Comparison of ENCODE assay signal across 15 cellular contexts in genomic region chr1:27879374-27880082, GRCh38. TPM values are rescaled to one million over a fixed set of nuclear protein-coding genes. Genes with fewer than 3 reads are reported as not detected.
A peak's percentile ranks its signal among the peaks of the same experiment; 100 is the strongest.
DNase-seq lines count a peak whose midpoint lies in the region; ATAC-seq lines count a peak whose summit lies in the region.
"Had no signal": no experiment of that assay in that cellular context is flagged by ENCODE, and none has a peak within 500 bp of the region (broad histone marks: within the 10 kb centered on the region; RNA-seq: fewer than 3 reads in every experiment).

No MANE protein-coding gene starts in this region.

- no peak for DNase-seq in T-helper 1 cell
- peak; percentile 75 to 79 for DNase-seq in SJCRH30
- DNase-seq in naive thymus-derived CD4-positive, alpha-beta T cell: no peak
- no peak for DNase-seq in NCI-H1694 (lab: John Stamatoyannopoulos, UW)
- DNase-seq: gastrocnemius medialis; lower lobe of right lung; NCI-H187; NCI-H510A; stimulated activated naive CD4-positive, alpha-beta T cell treated with Interleukin-2 at 50 U/mL for 16 hours; uterus had no signal

- ATAC-seq in naive thymus-derived CD4-positive, alpha-beta T cell: no peak
- ATAC-seq in HG03469 (IDR thresholded peaks at IDR 0.05; ENCODE audit: unreplicated experiment): no peak
- ATAC-seq: activated CD4-positive, CD25-positive, alpha-beta regulatory T cell treated with anti-CD3 and anti-CD28 coated beads, Interleukin-2, amount 50 U/mL, for 24 hours; gastrocnemius medialis; lower lobe of right lung had no signal

- peaks cover 32% of the 10 kb centered on the region for H3K4me1 ChIP-seq in SJCRH30
- peaks cover 9 to 11% of the 10 kb centered on the region in 2 donors for H3K4me1 ChIP-seq in naive thymus-derived CD4-positive, alpha-beta T cell (ENCODE audit: control insufficient read depth in 2 of 2, insufficient read depth in 2 of 2, low read length in 2 of 2)
- H3K4me1 ChIP-seq: gastrocnemius medialis, uterus had no signal

- peak overlapping the region; percentile 0 for H3K27ac Mint-ChIP-seq in T-helper 1 cell treated with Interleukin-12 subunit alpha and Interleukin-12 subunit beta and Interleukin-4 antibody, amounts not matched to agents 30 μg/mL and 1 μg/mL, for 36 hours
- H3K27ac Mint-ChIP-seq in naive thymus-derived CD4-positive, alpha-beta T cell: peak overlapping the region in 8 of 9 donors; percentile 19 to 82 (median 60)

- H3K27me3 ChIP-seq in SJCRH30: no peaks in the 10 kb centered on the region
- no peaks in the 10 kb centered on the region for H3K27me3 ChIP-seq in naive thymus-derived CD4-positive, alpha-beta T cell (ENCODE audit: control insufficient read depth in 2 of 2, insufficient read depth in 2 of 2, low read length in 2 of 2)
- H3K27me3 ChIP-seq: gastrocnemius medialis, uterus had no signal

- H3K36me3 Mint-ChIP-seq in T-helper 1 cell treated with Interleukin-12 subunit alpha and Interleukin-12 subunit beta and Interleukin-4 antibody, amounts not matched to agents 30 μg/mL and 1 μg/mL, for 36 hours (ENCODE audit: low read depth): peaks cover 50% of the 10 kb centered on the region
- peaks cover 5 to 52% (median 29%) of the 10 kb centered on the region in 5 donors for H3K36me3 Mint-ChIP-seq in naive thymus-derived CD4-positive, alpha-beta T cell

- no peaks in the 10 kb centered on the region for H3K36me3 ChIP-seq in SJCRH30
- H3K36me3 ChIP-seq in naive thymus-derived CD4-positive, alpha-beta T cell (ENCODE audit: control insufficient read depth in 2 of 3, insufficient read depth in 3 of 3, low read length in 3 of 3): peaks cover 0 to 79% (median 13%) of the 10 kb centered on the region in 3 experiments
- H3K36me3 ChIP-seq: gastrocnemius medialis, uterus had no signal

- intact Hi-C loops in naive thymus-derived CD4-positive, alpha-beta T cell (cut with micrococcal nuclease): no loop called here

- peak overlapping the region; percentile 88 for H3K27ac ChIP-seq in SJCRH30
- peak overlapping the region; percentile 4 for H3K27ac ChIP-seq in naive thymus-derived CD4-positive, alpha-beta T cell (ENCODE audit: low read depth, low read length)
- H3K27ac ChIP-seq: gastrocnemius medialis, lower lobe of right lung, uterus had no signal

- H3K9me3 ChIP-seq in SJCRH30 (replicated peaks): no peaks in the 10 kb centered on the region
- H3K9me3 ChIP-seq in naive thymus-derived CD4-positive, alpha-beta T cell (ENCODE audit: control insufficient read depth in 2 of 3, low read length in 3 of 3): no peaks in the 10 kb centered on the region
- H3K9me3 ChIP-seq: gastrocnemius medialis, lower lobe of right lung, uterus had no signal

- H3K27me3 Mint-ChIP-seq in T-helper 1 cell treated with Interleukin-12 subunit alpha and Interleukin-12 subunit beta and Interleukin-4 antibody, amounts not matched to agents 30 μg/mL and 1 μg/mL, for 36 hours (ENCODE audit: low read depth): no peaks in the 10 kb centered on the region
- no peaks in the 10 kb centered on the region for H3K27me3 Mint-ChIP-seq in naive thymus-derived CD4-positive, alpha-beta T cell

- no peaks in the 10 kb centered on the region for H3K9me3 Mint-ChIP-seq in T-helper 1 cell treated with Interleukin-12 subunit alpha and Interleukin-12 subunit beta and Interleukin-4 antibody, amounts not matched to agents 30 μg/mL and 1 μg/mL, for 36 hours
- no peaks in the 10 kb centered on the region for H3K9me3 Mint-ChIP-seq in naive thymus-derived CD4-positive, alpha-beta T cell

- H3K4me3 Mint-ChIP-seq in T-helper 1 cell treated with Interleukin-12 subunit alpha and Interleukin-12 subunit beta and Interleukin-4 antibody, amounts not matched to agents 30 μg/mL and 1 μg/mL, for 36 hours: no peak overlapping the region
- H3K4me3 Mint-ChIP-seq in naive thymus-derived CD4-positive, alpha-beta T cell: peak overlapping the region in 1 of 10 donors; percentile 25

- POLR2A ChIA-PET in naive thymus-derived CD4-positive, alpha-beta T cell (lab: Charles Lee): interaction anchor here (0.6 to 1.1 kb wide), 2 partner anchors 8 to 10 kb away, joined by 3 read pairs; no protein-coding TSS in a partner anchor

- peaks cover 35% of the 10 kb centered on the region for H3K4me1 Mint-ChIP-seq in T-helper 1 cell treated with Interleukin-12 subunit alpha and Interleukin-12 subunit beta and Interleukin-4 antibody, amounts not matched to agents 30 μg/mL and 1 μg/mL, for 36 hours (ENCODE audit: low read depth)
- H3K4me1 Mint-ChIP-seq in naive thymus-derived CD4-positive, alpha-beta T cell: peaks cover 26 to 71% (median 63%) of the 10 kb centered on the region in 7 donors

- peak overlapping the region; percentile 35 for H3K4me3 ChIP-seq in SJCRH30
- H3K4me3 ChIP-seq in naive thymus-derived CD4-positive, alpha-beta T cell (ENCODE audit: low read length): no peak overlapping the region
- H3K4me3 ChIP-seq: gastrocnemius medialis, lower lobe of right lung, uterus had no signal

- CTCF ChIA-PET in naive thymus-derived CD4-positive, alpha-beta T cell (lab: Charles Lee): interaction anchor here (0.5 to 1.1 kb wide), 6 partner anchors 11 to 1187 kb away, joined by 3 to 4 read pairs (median 3); no protein-coding TSS in a partner anchor

RNA-seq across cellular contexts. Expression of gene THEMIS2, which starts 7.2 kb away (rescaled TPM):
- total RNA-seq in SJCRH30 (2014; rRNA removed; shearing (Covaris generic)): 13.4 and 13.7 TPM in 2 replicates
- 100 to 1,000 TPM in 1 of 5 experiments, 10 to 100 TPM in 4; 48.8 to 234 (median 72.3) TPM for total RNA-seq in naive thymus-derived CD4-positive, alpha-beta T cell
- 10 to 100 TPM; 24.8 to 97.1 TPM for polyA plus RNA-seq in naive thymus-derived CD4-positive, alpha-beta T cell
- total RNA-seq: A172 had no signal

RNA-seq across cellular contexts. Expression of gene RPA2, which starts 34.8 kb away (rescaled TPM):
- total RNA-seq in SJCRH30 (2014; rRNA removed; shearing (Covaris generic)): 175 and 202 TPM in 2 replicates
- 10 to 100 TPM; 20.6 to 72.4 (median 58.6) TPM for total RNA-seq in naive thymus-derived CD4-positive, alpha-beta T cell
- polyA plus RNA-seq in naive thymus-derived CD4-positive, alpha-beta T cell: 100 to 1,000 TPM; 224 to 235 TPM

RNA-seq across cellular contexts. Expression of gene PPP1R8, which starts 48.9 kb away (rescaled TPM):
- total RNA-seq in SJCRH30 (2014; rRNA removed; shearing (Covaris generic)): 81.7 and 84.5 TPM in 2 replicates
- total RNA-seq in naive thymus-derived CD4-positive, alpha-beta T cell: 10 to 100 TPM; 17.5 to 60.2 (median 39.5) TPM
- 10 to 100 TPM; 37.4 to 45.8 TPM for polyA plus RNA-seq in naive thymus-derived CD4-positive, alpha-beta T cell

RNA-seq across cellular contexts. Expression of gene SMPDL3B, which starts 55.3 kb away (rescaled TPM):
- 0.15 and 0.16 TPM in 2 replicates for total RNA-seq in SJCRH30 (2014; rRNA removed; shearing (Covaris generic))
- total RNA-seq in naive thymus-derived CD4-positive, alpha-beta T cell: under 1 TPM in 3 of 5 experiments, not detected in 2; 0.19 to 0.47 (median 0.41) TPM
- not detected for polyA plus RNA-seq in naive thymus-derived CD4-positive, alpha-beta T cell
- total RNA-seq: A172 had no signal
- polyA plus RNA-seq: neural cell had no signal

Comparison
In these comparisons a context has a peak if more than half of its experiments do, and no peak if none do; other contexts are left out.
1. DNase-seq: peak in SJCRH30 (2 of 2); none in T-helper 1 cell (0 of 5), naive thymus-derived CD4-positive, alpha-beta T cell (0 of 9) and NCI-H1694 (single experiment).